1 cellular context compared by ENCODE assay signal in genomic region chr7:93165447-93165846, GRCh38.
TF ChIP-seq lines count a peak whose summit lies in the region.

No MANE protein-coding gene starts in this region.

TF ChIP-seq in GM12878, 131 proteins besides CTCF, POLR2A, EP300 and RAD21:
- TF ChIP-seq ZNF687 (IDR thresholded peaks at IDR 0.05) (0 out of 2 replicates have a peak, but pooled peaks have one; percentile 25), KLF5 (IDR thresholded peaks at IDR 0.05; ENCODE audit: partially characterized antibody) (no peak), SPI1 (IDR thresholded peaks at IDR 0.05; ENCODE audit: borderline replicate concordance, insufficient read depth, low read depth, low read length) (0 out of 2 replicates have a peak, but pooled peaks have one; percentile 23), POLR2AphosphoS2 (IDR thresholded peaks at IDR 0.05; ENCODE audit: low read depth, low read length) (no peak), MTA2 (IDR thresholded peaks at IDR 0.05; ENCODE audit: low read depth) (peak; percentile 92), BCL11A (IDR thresholded peaks at IDR 0.05; ENCODE audit: low read depth, low read length) (no peak), FOXM1 (IDR thresholded peaks at IDR 0.05; ENCODE audit: low read depth, low read length) (no peak), RB1 (IDR thresholded peaks at IDR 0.05; ENCODE audit: borderline replicate concordance) (no peak), SMAD5 (IDR thresholded peaks at IDR 0.05; ENCODE audit: low read depth) (no peak), ZNF217 (IDR thresholded peaks at IDR 0.05) (peak; percentile 41; the same call in 1 of the 2 replicates), ATF7 (IDR thresholded peaks at IDR 0.05; ENCODE audit: low read depth) (peak; percentile 42; the same call in 1 of the 2 replicates), DPF2 (IDR thresholded peaks at IDR 0.05) (0 out of 2 replicates have a peak, but pooled peaks have one; percentile 26), POLR2AphosphoS5 (IDR thresholded peaks at IDR 0.05; ENCODE audit: low read length) (no peak), RELA (IDR thresholded peaks at IDR 0.05; ENCODE audit: borderline replicate concordance, partially characterized antibody) (peak; percentile 49), CBFB (IDR thresholded peaks at IDR 0.05; ENCODE audit: low read depth) (no peak), MEF2B (IDR thresholded peaks at IDR 0.05; ENCODE audit: partially characterized antibody, poor library complexity, severe bottlenecking) (peak; percentile 38), ATF2 (IDR thresholded peaks at IDR 0.05; ENCODE audit: low read length) (no peak), JUNB (IDR thresholded peaks at IDR 0.05) (no peak), ZBTB4 (CRISPR knock-in tag; IDR thresholded peaks at IDR 0.05) (no peak), E4F1 (IDR thresholded peaks at IDR 0.05; ENCODE audit: borderline replicate concordance, partially characterized antibody) (no peak), CREB1 (IDR thresholded peaks at IDR 0.05; ENCODE audit: low read depth) (no peak), ZNF24 (IDR thresholded peaks at IDR 0.05) (0 out of 2 replicates have a peak, but pooled peaks have one; percentile 34), ASH2L (IDR thresholded peaks at IDR 0.05; ENCODE audit: borderline replicate concordance, low read depth) (no peak), FOS (IDR thresholded peaks at IDR 0.05; ENCODE audit: borderline replicate concordance, extremely low read depth, insufficient read length) (no peak), RELB (IDR thresholded peaks at IDR 0.05; ENCODE audit: low read depth) (peak; percentile 91), NBN (IDR thresholded peaks at IDR 0.05) (0 out of 2 replicates have a peak, but pooled peaks have one; percentile 29)
